In genomic region chr11:46117842-46118241, GRCh38 we compare ENCODE assay signal across 10 cellular contexts. TPM values are rescaled to one million over a fixed set of nuclear protein-coding genes. Genes with fewer than 3 reads are reported as not detected.
DNase-seq lines count a peak whose midpoint lies in the region; ATAC-seq and TF ChIP-seq lines count a peak whose summit lies in the region.
"Had no signal": no experiment of that assay in that cellular context is flagged by ENCODE, and none has a peak within 500 bp of the region (broad histone marks: within the 10 kb centered on the region; RNA-seq: fewer than 3 reads in every experiment).

No MANE protein-coding gene starts in this region.

- no peaks in the 10 kb centered on the region for H3K9me3 Mint-ChIP-seq in neural crest cell

- H3K9ac ChIP-seq in Karpas-422 (ENCODE audit: low read length), result peak overlapping the region; percentile 97

- no peaks in the 10 kb centered on the region for H4K20me1 ChIP-seq in Karpas-422 (ENCODE audit: insufficient read depth, low read depth, low read length)

- H3K4me1 Mint-ChIP-seq in neural crest cell, result peaks cover 66% of the 10 kb centered on the region

- H3K27ac Mint-ChIP-seq in neural crest cell (ENCODE audit: unreplicated experiment), result no peak overlapping the region

- ATAC-seq in HG03025 (IDR thresholded peaks at IDR 0.05; ENCODE audit: low FRiP score, unreplicated experiment) (no peak), HG02623 (IDR thresholded peaks at IDR 0.05; ENCODE audit: unreplicated experiment) (no peak), GM18870 (IDR thresholded peaks at IDR 0.05; ENCODE audit: unreplicated experiment) (no peak)
- ATAC-seq: body of pancreas had no signal

- H3K27ac ChIP-seq in Karpas-422 (ENCODE audit: low read length), result peak overlapping the region; percentile 88

- H3K36me3 ChIP-seq in Karpas-422 (ENCODE audit: insufficient read depth, low read length), result no peaks in the 10 kb centered on the region

- no peak overlapping the region for H2AFZ ChIP-seq in Karpas-422 (ENCODE audit: low read length)

- H3K27me3 ChIP-seq in Karpas-422 (ENCODE audit: low read length), result no peaks in the 10 kb centered on the region
- H3K27me3 ChIP-seq: body of pancreas had no signal

- no peaks in the 10 kb centered on the region for H3K9me2 ChIP-seq in Karpas-422 (replicated peaks; ENCODE audit: insufficient read depth, low read length)

- peak; percentile 26 for TF ChIP-seq CTCF in astrocyte of the spinal cord (IDR thresholded peaks at IDR 0.05; ENCODE audit: low read depth, low read length)
- TF ChIP-seq CTCF in neural crest cell (conservative IDR thresholded peaks at IDR 0.05), result peak; percentile 50

- DNase-seq in ELR (ENCODE audit: low read depth), result peak; percentile 45
- DNase-seq in Karpas-422, result peak; percentile 73
- no peak for DNase-seq in astrocyte of the spinal cord (ENCODE audit: low read depth, low spot score)
- DNase-seq in neural crest cell (ENCODE audit: low read depth, low spot score), result no peak
- DNase-seq in GM19238 (ENCODE audit: insufficient read length, low spot score), result no peak
- DNase-seq: body of pancreas, NCI-H526 treated with DMSO at 0.1 percent for 48 hours had no signal

- peak overlapping the region; percentile 78 for H3K4me3 ChIP-seq in Karpas-422 (ENCODE audit: low read length)
- H3K4me3 ChIP-seq in astrocyte of the spinal cord (ENCODE audit: low read depth, low read length), result no peak overlapping the region
- H3K4me3 ChIP-seq: body of pancreas had no signal

- peak overlapping the region; percentile 94 for H3K4me2 ChIP-seq in Karpas-422 (ENCODE audit: low read depth, low read length, poor library complexity, severe bottlenecking)

- no peaks in the 10 kb centered on the region for H3K27me3 Mint-ChIP-seq in neural crest cell (ENCODE audit: low read depth)

- peak overlapping the region; percentile 98 for H3K4me3 Mint-ChIP-seq in neural crest cell

- H3K79me2 ChIP-seq in Karpas-422 (ENCODE audit: low read length), result peaks cover 75% of the 10 kb centered on the region

- no peaks in the 10 kb centered on the region for H3K9me3 ChIP-seq in Karpas-422 (ENCODE audit: low read length)
- H3K9me3 ChIP-seq: body of pancreas had no signal

- peaks cover 3% of the 10 kb centered on the region for H3K36me3 Mint-ChIP-seq in neural crest cell (ENCODE audit: low read depth)

- peaks cover 67% of the 10 kb centered on the region for H3K4me1 ChIP-seq in Karpas-422 (ENCODE audit: low read length)

- in situ Hi-C loops in astrocyte of the spinal cord (cut with HindIII; ENCODE audit: low sequenced_read_pairs), result no loop called here

RNA-seq across cellular contexts. Expression of gene PHF21A, which starts 3.4 kb away (rescaled TPM):
- 33.0 and 51.7 TPM in 2 replicates for total RNA-seq in Karpas-422 (2014; rRNA removed; shearing (Covaris generic); ENCODE audit: low replicate concordance)
- total RNA-seq in neural crest cell, result 56.5 and 57.7 TPM in 2 replicates

Comparison
In these comparisons a context has a peak if more than half of its experiments do, and no peak if none do; other contexts are left out.
1. DNase-seq: peak in ELR (single experiment) and Karpas-422 (single experiment); none in astrocyte of the spinal cord (single experiment), neural crest cell (single experiment) and GM19238 (single experiment).